ENCODE assay signal across 8 cellular contexts in the genomic region with DNA sequence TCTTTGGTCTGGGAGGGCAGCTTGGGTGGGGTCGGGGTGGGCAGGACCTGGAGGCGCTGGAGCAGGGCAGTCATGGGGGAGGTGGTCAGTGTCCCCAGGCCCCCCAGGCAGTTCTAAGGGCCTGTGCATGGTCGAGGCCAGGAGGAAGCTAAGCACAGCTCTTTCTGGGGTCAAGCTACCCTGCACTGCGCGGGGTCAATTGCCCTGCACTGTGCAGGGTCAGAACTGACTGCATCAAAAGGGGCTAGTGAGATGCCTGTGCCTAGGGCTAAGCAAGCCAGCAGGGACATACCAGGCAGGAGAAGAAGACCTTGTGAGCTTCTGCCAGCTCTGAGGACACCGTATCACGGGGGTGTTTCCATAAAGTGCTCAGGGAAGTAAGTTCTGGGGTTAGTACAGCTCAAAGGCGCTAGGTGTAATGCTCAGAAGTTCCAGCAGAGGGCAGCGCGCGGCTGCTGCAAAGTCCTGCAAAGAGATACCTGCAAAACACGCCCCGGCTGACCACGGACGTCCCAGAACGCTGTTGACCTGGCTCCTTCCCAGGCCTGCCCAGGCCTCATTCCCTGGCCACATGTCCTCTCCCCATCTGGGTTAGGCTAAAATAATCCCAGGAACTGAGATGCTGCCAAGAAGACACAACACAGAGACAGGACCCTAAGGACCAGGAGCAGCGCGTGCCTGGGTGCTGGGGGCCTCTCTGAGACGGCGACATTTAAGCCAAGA. TPM values are rescaled to one million over a fixed set of nuclear protein-coding genes. Genes with fewer than 3 reads are reported as not detected.
A peak's percentile ranks its signal among the peaks of the same experiment; 100 is the strongest.
DNase-seq lines count a peak whose midpoint lies in the region; ATAC-seq, FAIRE-seq and TF ChIP-seq lines count a peak whose summit lies in the region.

No MANE protein-coding gene starts in this region.

- peak; percentile 84 for DNase-seq in 8988T
- peak; percentile 71 for DNase-seq in GM12891 (ENCODE audit: insufficient read length, low spot score)
- DNase-seq in RPMI8226, result peak; percentile 84
- DNase-seq in activated T-helper 1 cell treated with anti-CD3 and anti-CD28 coated beads, Interleukin-2, amount 50 U/mL, for 16 hours (ENCODE audit: low read depth in 1 of 2, low spot score in 1 of 2), result peak; percentile 63 to 73
- DNase-seq in fibroblast of the conjunctiva (ENCODE audit: low read depth), result peak; percentile 49
- peak; percentile 29 for DNase-seq in stromal cell of bone marrow (ENCODE audit: low read depth)

- peak; percentile 96 for TF ChIP-seq CTCF in neutrophil (IDR thresholded peaks at IDR 0.05)

- no peak overlapping the region for H3K4me3 ChIP-seq in neutrophil (ENCODE audit: low read depth in 1 of 2, low read length in 1 of 2)

- TF ChIP-seq POLR2A in GM12891 (IDR thresholded peaks at IDR 0.05; ENCODE audit: low read depth, low read length), result no peak

- no peaks in the 10 kb centered on the region for H3K9me3 ChIP-seq in neutrophil

- FAIRE-seq in GM12891 (lab: Jason Lieb, UNC), result peak; percentile 92

- H3K27me3 ChIP-seq in neutrophil, result peaks cover 35% of the 10 kb centered on the region

- no peaks in the 10 kb centered on the region for H3K36me3 ChIP-seq in neutrophil

- peaks cover 8 to 9% of the 10 kb centered on the region in 2 experiments for H3K4me1 ChIP-seq in neutrophil (ENCODE audit: control insufficient read depth in 1 of 2, insufficient read depth in 1 of 2, low read depth in 1 of 2, low read length in 1 of 2)

- peak; percentile 61 for ATAC-seq in HG03565 (IDR thresholded peaks at IDR 0.05; ENCODE audit: unreplicated experiment)

- H3K27ac ChIP-seq in neutrophil, result no peak overlapping the region

TF ChIP-seq in GM12891, 5 proteins besides CTCF, POLR2A, EP300 and RAD21:
- no peak for TF ChIP-seq POLR2AphosphoS5 (IDR thresholded peaks at IDR 0.05; ENCODE audit: low read depth, low read length)

RNA-seq across cellular contexts. Expression of gene IQSEC1, which starts 18.8 kb away (rescaled TPM):
- 18.2 TPM for polyA plus RNA-seq in GM12891 (2012; ENCODE audit: low read depth, missing spikeins)

Comparison
In these comparisons a context has a peak if more than half of its experiments do, and no peak if none do; other contexts are left out.
1. DNase-seq: peak in every context shown above with its lines; median percentile 84 in 8988T; 84 in RPMI8226; 71 in GM12891; 68 in activated T-helper 1 cell treated with anti-CD3 and anti-CD28 coated beads, Interleukin-2, amount 50 U/mL, for 16 hours; 49 in fibroblast of the conjunctiva; 29 in stromal cell of bone marrow.